In the genomic region with DNA sequence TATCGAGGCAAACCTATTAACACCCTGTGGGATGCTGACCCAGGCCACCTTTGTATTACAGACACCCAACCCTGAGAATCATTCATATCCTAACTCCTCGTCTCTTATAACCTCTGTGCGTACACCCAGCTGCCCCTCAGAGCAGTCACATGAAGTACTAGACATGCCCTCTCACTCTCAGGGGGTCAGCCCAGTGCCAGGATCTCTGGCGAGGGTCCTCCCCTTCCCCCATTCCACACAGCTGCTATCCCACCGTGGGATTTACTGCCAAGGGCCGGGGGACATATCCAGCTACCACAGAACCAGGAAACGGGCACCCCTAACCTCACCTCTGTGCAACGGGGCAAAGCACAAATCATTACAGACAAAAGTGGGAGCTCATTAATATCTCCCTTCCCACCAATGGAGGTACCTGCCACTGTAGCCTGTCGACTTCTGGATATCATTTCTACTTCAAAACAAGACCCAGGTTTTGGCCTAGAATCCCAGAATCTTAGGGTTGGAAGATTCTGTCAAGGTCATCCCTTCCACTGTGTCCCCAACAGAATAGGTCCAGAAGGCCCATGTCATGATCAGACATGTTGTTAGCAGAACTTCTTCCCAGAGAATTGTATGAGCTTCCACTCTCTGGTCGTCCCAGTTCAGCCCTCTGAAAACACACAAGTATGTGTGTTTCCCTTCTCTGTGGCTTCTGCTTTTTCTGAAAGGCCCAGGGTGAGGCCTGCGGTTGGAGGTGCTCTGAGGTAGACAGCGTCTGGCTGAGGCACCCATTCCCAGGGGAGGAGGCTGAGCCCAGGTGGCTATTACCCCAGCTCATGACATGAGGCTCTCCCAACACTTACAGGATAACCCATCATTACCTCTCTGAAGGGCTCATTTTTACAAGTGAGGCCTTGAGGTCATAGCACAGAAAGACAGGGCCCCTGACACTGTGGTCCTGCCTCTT, we compare ENCODE assay signal across 8 cellular contexts. TPM values are rescaled to one million over a fixed set of nuclear protein-coding genes. Genes with fewer than 3 reads are reported as not detected.
DNase-seq lines count a peak whose midpoint lies in the region; ATAC-seq and TF ChIP-seq lines count a peak whose summit lies in the region.

No MANE protein-coding gene starts in this region.

- peaks cover 41 to 82% (median 77%) of the 10 kb centered on the region in 4 donors for H3K4me1 Mint-ChIP-seq in naive thymus-derived CD8-positive, alpha-beta T cell

- peak overlapping the region; percentile 87 to 99 (median 96) for H3K4me3 Mint-ChIP-seq in naive thymus-derived CD8-positive, alpha-beta T cell

- H3K27me3 Mint-ChIP-seq in naive thymus-derived CD8-positive, alpha-beta T cell: no peaks in the 10 kb centered on the region

- peak overlapping the region; percentile 90 for H3K27ac ChIP-seq in RWPE1

- DNase-seq in activated naive CD4-positive, alpha-beta T cell treated with Interleukin-2 at 50 U/mL for 16 hours: peak; percentile 44
- DNase-seq in activated naive CD4-positive, alpha-beta T cell treated with anti-CD3 and anti-CD28 coated beads, Interleukin-2, amount 50 U/mL, for 16 hours: no peak
- DNase-seq in RWPE1 (ENCODE audit: low spot score): no peak
- DNase-seq in cardiac fibroblast (ENCODE audit: low read depth in 2 of 2): no peak
- peak; percentile 26 to 74 (median 40) for DNase-seq in naive thymus-derived CD8-positive, alpha-beta T cell
- no peak for DNase-seq in omental fat pad (ENCODE audit: low spot score)
- DNase-seq in NCI-H2029 treated with DMSO at 0.1 percent for 48 hours (lab: John Stamatoyannopoulos, UW): no peak

- peak overlapping the region; percentile 97 to 99 (median 98) for H3K27ac Mint-ChIP-seq in naive thymus-derived CD8-positive, alpha-beta T cell

- CTCF ChIA-PET in RWPE1 (lab: Yijun Ruan, JAX): interaction anchor here (0.7 to 1.5 kb wide), 6 partner anchors 8 to 1217 kb away, joined by 3 to 5 read pairs (median 4); partner anchors contain the start of genes AAMP, CATIP and PNKD

- TF ChIP-seq CTCF in RWPE1 (conservative IDR thresholded peaks at IDR 0.05; ENCODE audit: low read depth): no peak
- no peak for TF ChIP-seq CTCF in cardiac fibroblast (IDR thresholded peaks at IDR 0.05; ENCODE audit: low read depth, low read length)
- no peak for TF ChIP-seq CTCF in omental fat pad (IDR thresholded peaks at IDR 0.05)

- POLR2A ChIA-PET in RWPE1 (lab: Yijun Ruan, JAX; ENCODE audit: low non-redundant PET): no interaction called here
- POLR2A ChIA-PET in naive thymus-derived CD8-positive, alpha-beta T cell (lab: Charles Lee): interaction anchor here (0.7 to 9.8 kb wide), 13 partner anchors 8 to 116 kb away, joined by 3 to 206 read pairs (median 4); partner anchors contain the start of genes AAMP and PNKD

- peak overlapping the region; percentile 83 to 89 for H3K4me3 ChIP-seq in cardiac fibroblast (replicated peaks in 1 of 2; ENCODE audit: low read depth in 2 of 2, low read length in 2 of 2)

- H3K9me3 Mint-ChIP-seq in naive thymus-derived CD8-positive, alpha-beta T cell: no peaks in the 10 kb centered on the region

- peaks cover 0 to 2% (median 0%) of the 10 kb centered on the region in 3 donors for H3K36me3 Mint-ChIP-seq in naive thymus-derived CD8-positive, alpha-beta T cell

- peak; percentile 50 for ATAC-seq in HG02973 (IDR thresholded peaks at IDR 0.05; ENCODE audit: unreplicated experiment)
- peak; percentile 22 to 24 for ATAC-seq in naive thymus-derived CD8-positive, alpha-beta T cell
- ATAC-seq in omental fat pad (ENCODE audit: low FRiP score): no peak

RNA-seq across cellular contexts. Expression of gene TMBIM1, which starts 1.7 kb away (rescaled TPM):
- total RNA-seq in naive thymus-derived CD8-positive, alpha-beta T cell: 100 to 1,000 TPM in 1 of 2 experiments, 10 to 100 TPM in 1; 95.1 to 100 TPM
- polyA plus RNA-seq in naive thymus-derived CD8-positive, alpha-beta T cell: 100 to 1,000 TPM in 1 of 3 donors, 10 to 100 TPM in 2; 75.8 to 114 (median 80.3) TPM
- 100 to 1,000 TPM; 190 to 689 (median 399) TPM for total RNA-seq in omental fat pad

RNA-seq across cellular contexts. Expression of gene PNKD, which starts 20.3 kb away (rescaled TPM):
- 10 to 100 TPM; 33.6 to 40.5 TPM for total RNA-seq in naive thymus-derived CD8-positive, alpha-beta T cell
- 100 to 1,000 TPM; 108 to 119 (median 109) TPM for polyA plus RNA-seq in naive thymus-derived CD8-positive, alpha-beta T cell
- total RNA-seq in omental fat pad: 10 to 100 TPM; 25.5 to 38.0 (median 31.3) TPM

RNA-seq across cellular contexts. Expression of gene AAMP, which starts 20.7 kb away (rescaled TPM):
- 10 to 100 TPM; 57.0 to 61.6 TPM for total RNA-seq in naive thymus-derived CD8-positive, alpha-beta T cell
- 10 to 100 TPM; 77.0 to 93.6 (median 89.7) TPM for polyA plus RNA-seq in naive thymus-derived CD8-positive, alpha-beta T cell
- 100 to 1,000 TPM; 122 to 165 (median 140) TPM for total RNA-seq in omental fat pad

RNA-seq across cellular contexts. Expression of gene GPBAR1, which starts 29.8 kb away (rescaled TPM):
- total RNA-seq in naive thymus-derived CD8-positive, alpha-beta T cell: 1 to 10 TPM; 1.1 to 1.4 TPM
- polyA plus RNA-seq in naive thymus-derived CD8-positive, alpha-beta T cell: under 1 TPM; 0.14 to 0.41 (median 0.28) TPM
- total RNA-seq in omental fat pad: 10 to 100 TPM; 24.7 to 74.2 (median 59.1) TPM

Comparison
In these comparisons a context has a peak if more than half of its experiments do, and no peak if none do; other contexts are left out.
1. DNase-seq: peak in activated naive CD4-positive, alpha-beta T cell treated with Interleukin-2 at 50 U/mL for 16 hours (single experiment) and naive thymus-derived CD8-positive, alpha-beta T cell (10 of 10); none in activated naive CD4-positive, alpha-beta T cell treated with anti-CD3 and anti-CD28 coated beads, Interleukin-2, amount 50 U/mL, for 16 hours (single experiment), RWPE1 (single experiment), cardiac fibroblast (0 of 2), omental fat pad (single experiment) and NCI-H2029 treated with DMSO at 0.1 percent for 48 hours (single experiment).